ENCODE assay signal across 8 cellular contexts in genomic region chr15:50328116-50328515, GRCh38.
"Had no signal": no experiment of that assay in that cellular context is flagged by ENCODE, and none has a peak within 500 bp of the region (broad histone marks: within the 10 kb centered on the region; RNA-seq: fewer than 3 reads in every experiment).

No MANE protein-coding gene starts in this region.

- FAIRE-seq: G401.6, GM12878, GM12891, GM12892, GM18507, GM19239 had no signal

- H3K4me3 ChIP-seq: GM12878 had no signal

- DNase-seq: GDM1, GF-D8 had no signal

- ATAC-seq: GM12878 had no signal
